Comparison of ENCODE assay signal across 8 cellular contexts in the genomic region with DNA sequence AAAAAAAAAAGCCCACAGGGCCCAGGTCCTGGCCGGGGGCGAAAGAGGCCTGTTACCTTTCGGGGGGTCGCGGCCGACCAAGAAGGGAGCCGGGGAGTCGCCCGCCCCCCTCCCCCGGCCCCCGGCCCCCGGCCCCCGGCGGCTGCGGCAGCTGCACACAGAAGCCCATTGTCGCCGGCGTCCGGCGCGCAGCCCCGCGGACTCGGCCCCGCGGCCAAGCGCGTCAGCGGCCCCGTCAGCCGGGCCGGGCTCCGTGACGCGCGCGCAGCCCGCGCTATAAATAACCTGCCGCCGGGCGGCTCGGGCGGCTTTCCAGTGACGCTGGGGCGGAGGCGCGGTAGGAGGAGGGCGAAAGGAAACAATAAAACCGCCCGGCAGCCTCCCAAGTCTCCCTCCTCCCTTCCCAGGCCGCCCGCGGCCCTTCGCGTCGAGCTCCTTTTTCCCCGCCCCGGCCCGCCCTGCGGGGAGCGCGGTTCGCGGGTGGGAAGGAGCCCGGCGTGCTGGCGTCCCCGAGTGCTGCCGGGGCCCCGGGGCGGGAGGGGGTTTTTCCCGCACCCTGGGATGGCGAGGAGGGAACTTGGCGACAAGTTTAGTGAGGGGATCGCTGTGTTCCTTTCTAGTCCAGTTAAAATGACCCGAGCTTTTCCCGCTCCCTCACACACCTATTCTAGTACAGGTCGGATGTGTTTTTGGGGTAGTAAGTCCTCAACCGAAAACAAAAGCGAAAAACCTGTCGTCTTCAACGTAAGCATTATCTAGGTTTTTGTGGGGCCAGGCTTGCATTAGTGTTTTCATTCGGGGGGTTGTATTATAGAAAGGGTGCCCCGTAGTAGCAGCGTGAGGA.
DNase-seq lines count a peak whose midpoint lies in the region; ATAC-seq and TF ChIP-seq lines count a peak whose summit lies in the region.

No MANE protein-coding gene starts in this region.

- ATAC-seq in GM19395 (IDR thresholded peaks at IDR 0.05; ENCODE audit: unreplicated experiment) (peak; percentile 52), HG03520 (IDR thresholded peaks at IDR 0.05; ENCODE audit: unreplicated experiment) (peak; percentile 57), memory B cell (ENCODE audit: low read depth) (peak; percentile 68)

- peak; percentile 96 for DNase-seq in NCI-H82 (lab: John Stamatoyannopoulos, UW)
- peak; percentile 85 to 89 for DNase-seq in activated CD8-positive, alpha-beta memory T cell treated with anti-CD3 and anti-CD28 coated beads for 1 hour (ENCODE audit: extremely low read depth in 1 of 2, low read depth in 1 of 2)
- DNase-seq in effector CD8-positive, alpha-beta T cell (lab: John Stamatoyannopoulos, UW): peak; percentile 83
- DNase-seq in memory B cell (ENCODE audit: low spot score in 2 of 2): peak; percentile 89 to 91
- DNase-seq in stimulated activated CD4-positive, alpha-beta T cell treated with anti-CD3 and anti-CD28 coated beads, TNF-alpha, amount 100 ng/mL, for 48 hours (ENCODE audit: low read depth in 3 of 3): peak; percentile 68 to 80 (median 75)

- peaks cover 14% of the 10 kb centered on the region for H3K4me1 Mint-ChIP-seq in memory B cell

- H3K27ac ChIP-seq in C4-2B: peak overlapping the region; percentile 71

- H3K27me3 Mint-ChIP-seq in memory B cell: no peaks in the 10 kb centered on the region

- TF ChIP-seq CTCF in C4-2B (conservative IDR thresholded peaks at IDR 0.05): no peak

- H3K9me3 Mint-ChIP-seq in memory B cell: no peaks in the 10 kb centered on the region

- H3K36me3 Mint-ChIP-seq in memory B cell: no peaks in the 10 kb centered on the region

- peak overlapping the region; percentile 99 for H3K27ac Mint-ChIP-seq in memory B cell

- peak overlapping the region; percentile 91 for H3K4me3 Mint-ChIP-seq in memory B cell

Comparison
In these comparisons a context has a peak if more than half of its experiments do, and no peak if none do; other contexts are left out.
1. Peak in every context shown above with its lines: DNase-seq, ATAC-seq and H3K27ac ChIP-seq.